ENCODE assay signal across 18 cellular contexts in genomic region chr2:106978647-106979046, GRCh38.
DNase-seq lines count a peak whose midpoint lies in the region; ATAC-seq and TF ChIP-seq lines count a peak whose summit lies in the region.
"Had no signal": no experiment of that assay in that cellular context is flagged by ENCODE, and none has a peak within 500 bp of the region (broad histone marks: within the 10 kb centered on the region; RNA-seq: fewer than 3 reads in every experiment).

No MANE protein-coding gene starts in this region.

- H3K27ac ChIP-seq in esophagus muscularis mucosa (replicated peaks in 1 of 4) (no peak overlapping the region), foreskin keratinocyte (no peak overlapping the region)
- H3K27ac ChIP-seq: GM23248 had no signal

- WGBS in esophagus muscularis mucosa, result 90% methylated on average over 11 of the region's 13 CpGs

- H3K27me3 ChIP-seq in esophagus muscularis mucosa, result no peaks in the 10 kb centered on the region
- no peaks in the 10 kb centered on the region for H3K27me3 ChIP-seq in foreskin keratinocyte

- H3K9me3 ChIP-seq in esophagus muscularis mucosa (no peaks in the 10 kb centered on the region), mucosa of descending colon (no peaks in the 10 kb centered on the region)

- ATAC-seq in mucosa of descending colon, result peak; percentile 36
- ATAC-seq in esophagus mucosa, result no peak
- ATAC-seq in foreskin keratinocyte, result no peak
- ATAC-seq in HG02588 (IDR thresholded peaks at IDR 0.05; ENCODE audit: unreplicated experiment), result no peak
- ATAC-seq in GM18517 (IDR thresholded peaks at IDR 0.05; ENCODE audit: unreplicated experiment), result no peak
- ATAC-seq: HCT116 had no signal

- TF ChIP-seq EP300 in esophagus muscularis mucosa (IDR thresholded peaks at IDR 0.05), result no peak

- no peaks in the 10 kb centered on the region for H3K4me1 ChIP-seq in esophagus muscularis mucosa
- peaks cover 7% of the 10 kb centered on the region for H3K4me1 ChIP-seq in mucosa of descending colon (ENCODE audit: low read depth)
- no peaks in the 10 kb centered on the region for H3K4me1 ChIP-seq in foreskin keratinocyte

- TF ChIP-seq POLR2A in esophagus muscularis mucosa (IDR thresholded peaks at IDR 0.05; ENCODE audit: low read depth), result no peak

- TF ChIP-seq CTCF in chondrocyte (IDR thresholded peaks at IDR 0.05) (no peak), esophagus muscularis mucosa (IDR thresholded peaks at IDR 0.05) (no peak), mucosa of descending colon (IDR thresholded peaks at IDR 0.05) (no peak), foreskin keratinocyte (conservative IDR thresholded peaks at IDR 0.05) (no peak)

- H3K36me3 Mint-ChIP-seq in chondrocyte (ENCODE audit: low read depth), result no peaks in the 10 kb centered on the region
- H3K36me3 Mint-ChIP-seq: CD4-positive, alpha-beta memory T cell had no signal

- H3K9me3 Mint-ChIP-seq in chondrocyte (ENCODE audit: low read depth), result peaks cover 4% of the 10 kb centered on the region
- H3K9me3 Mint-ChIP-seq: H9 had no signal

- no peaks in the 10 kb centered on the region for H3K36me3 ChIP-seq in esophagus muscularis mucosa
- no peaks in the 10 kb centered on the region for H3K36me3 ChIP-seq in mucosa of descending colon (ENCODE audit: low read depth)

- H3K27ac Mint-ChIP-seq in chondrocyte (ENCODE audit: unreplicated experiment), result peak overlapping the region; percentile 94
- H3K27ac Mint-ChIP-seq: CD4-positive, alpha-beta memory T cell; H9 had no signal

- H3K4me1 Mint-ChIP-seq in chondrocyte (ENCODE audit: low read depth), result peaks cover 86% of the 10 kb centered on the region
- H3K4me1 Mint-ChIP-seq: CD4-positive, alpha-beta memory T cell; H9 had no signal

- DNase-seq in chondrocyte (ENCODE audit: low spot score), result no peak
- peak; percentile 70 for DNase-seq in esophagus muscularis mucosa (ENCODE audit: extremely low spot score)
- no peak for DNase-seq in mucosa of descending colon
- DNase-seq in foreskin keratinocyte, result no peak
- DNase-seq: 8988T; C1 segment of cervical spinal cord; Calu3; CD4-positive, alpha-beta memory T cell; COR-L47; DMS53; DMS79 treated with DMSO at 0.1 percent for 48 hours; GF-D8; GM23248; H9 had no signal

- no peak overlapping the region for H3K4me3 Mint-ChIP-seq in chondrocyte (ENCODE audit: unreplicated experiment)
- H3K4me3 Mint-ChIP-seq: CD4-positive, alpha-beta memory T cell; H9 had no signal

- H3K4me3 ChIP-seq in esophagus muscularis mucosa (no peak overlapping the region), mucosa of descending colon (no peak overlapping the region)
- H3K4me3 ChIP-seq: GM23248 had no signal

- intact Hi-C loops in esophagus muscularis mucosa (cut with DNase I), result no loop called here
- intact Hi-C loops in mucosa of descending colon (cut with DNase I, micrococcal nuclease), result no loop called here

- H3K27me3 Mint-ChIP-seq in chondrocyte (ENCODE audit: low read depth), result no peaks in the 10 kb centered on the region
- H3K27me3 Mint-ChIP-seq: CD4-positive, alpha-beta memory T cell had no signal
